In the genomic region with DNA sequence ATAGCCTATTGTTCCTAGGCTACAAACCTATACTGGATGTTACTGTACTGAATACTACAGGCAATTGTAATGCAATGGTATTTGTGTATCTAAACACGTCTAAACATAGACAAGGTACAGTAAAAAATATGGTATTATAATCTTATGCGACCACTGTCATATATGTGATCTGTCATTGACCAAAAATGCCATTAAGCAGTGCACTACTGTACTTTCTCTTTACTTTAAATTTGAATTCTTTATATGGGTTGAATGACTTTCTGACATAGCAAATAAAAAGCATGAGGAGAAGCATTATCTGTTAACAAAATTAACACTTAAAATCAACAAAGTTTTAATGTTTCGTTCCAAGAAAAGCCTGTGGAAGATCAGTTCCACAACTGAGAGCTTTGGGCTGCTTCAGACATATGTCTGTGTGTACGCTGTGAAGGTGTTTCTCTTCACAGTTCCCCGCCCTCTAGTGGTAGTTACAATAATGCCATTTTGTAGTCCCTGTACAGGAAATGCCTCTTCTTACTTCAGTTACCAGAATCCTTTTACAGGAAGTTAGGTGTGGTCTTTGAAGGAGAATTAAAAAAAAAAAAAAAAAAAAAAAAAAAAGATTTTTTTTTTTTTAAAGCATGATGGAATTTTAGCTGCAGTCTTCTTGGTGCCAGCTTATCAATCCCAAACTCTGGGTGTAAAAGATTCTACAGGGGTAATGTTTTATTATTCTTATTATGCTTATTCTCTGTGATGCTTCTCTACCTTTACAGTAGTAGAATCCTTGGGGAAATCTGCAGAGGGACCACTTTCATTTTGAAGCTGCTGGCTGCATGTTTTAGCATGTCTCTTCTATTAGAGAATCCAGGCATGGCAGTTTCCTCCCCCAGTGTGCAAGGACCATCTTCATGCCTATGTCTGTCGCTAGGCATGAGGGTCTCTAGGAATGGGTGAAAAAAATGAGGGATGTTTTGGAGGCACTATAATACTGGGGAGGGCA, we compare ENCODE assay signal across 7 cellular contexts. TPM values are rescaled to one million over a fixed set of nuclear protein-coding genes. Genes with fewer than 3 reads are reported as not detected.
DNase-seq lines count a peak whose midpoint lies in the region; ATAC-seq and TF ChIP-seq lines count a peak whose summit lies in the region.

No MANE protein-coding gene starts in this region.

- H3K27ac Mint-ChIP-seq in neural crest cell (ENCODE audit: unreplicated experiment): no peak overlapping the region

- TF ChIP-seq CTCF in fibroblast of villous mesenchyme (IDR thresholded peaks at IDR 0.05; ENCODE audit: insufficient read depth, low read depth, low read length): peak; percentile 75
- TF ChIP-seq CTCF in neural crest cell (conservative IDR thresholded peaks at IDR 0.05): peak; percentile 86

- H3K27me3 Mint-ChIP-seq in neural crest cell (ENCODE audit: low read depth): no peaks in the 10 kb centered on the region

- no peaks in the 10 kb centered on the region for H3K36me3 Mint-ChIP-seq in neural crest cell (ENCODE audit: low read depth)

- peaks cover 3% of the 10 kb centered on the region for H3K4me1 Mint-ChIP-seq in neural crest cell

- peak overlapping the region; percentile 49 for H3K4me3 Mint-ChIP-seq in neural crest cell

- H3K9me3 Mint-ChIP-seq in neural crest cell: no peaks in the 10 kb centered on the region

- DNase-seq in EL (peak; percentile 76), NCI-H345 (lab: John Stamatoyannopoulos, UW) (peak; percentile 91), fibroblast of villous mesenchyme (ENCODE audit: low read depth) (peak; percentile 83), neural crest cell (ENCODE audit: low read depth, low spot score) (peak; percentile 41)

- ATAC-seq in GM19455 (IDR thresholded peaks at IDR 0.05; ENCODE audit: unreplicated experiment) (peak; percentile 100), HG03460 (IDR thresholded peaks at IDR 0.05; ENCODE audit: unreplicated experiment) (peak; percentile 100)
- peak; percentile 97 to 98 for ATAC-seq in activated CD4-positive, CD25-positive, alpha-beta regulatory T cell treated with anti-CD3 and anti-CD28 coated beads, Interleukin-2, amount 50 U/mL, for 24 hours

- no peak overlapping the region for H3K4me3 ChIP-seq in fibroblast of villous mesenchyme (ENCODE audit: low read depth, low read length)

RNA-seq across cellular contexts. Expression of a gene that starts 54.5 kb away (rescaled TPM):
- total RNA-seq in fibroblast of villous mesenchyme: 2.3 and 11.7 TPM in 2 replicates
- total RNA-seq in neural crest cell: 0.47 and 0.55 TPM in 2 replicates

Comparison
In these comparisons a context has a peak if more than half of its experiments do, and no peak if none do; other contexts are left out.
1. DNase-seq: peak in every context shown above with its lines; median percentile 91 in NCI-H345; 83 in fibroblast of villous mesenchyme; 76 in EL; 41 in neural crest cell.